Comparison of ENCODE assay signal across 14 cellular contexts in genomic region chr2:128808462-128809255, GRCh38.
DNase-seq lines count a peak whose midpoint lies in the region; ATAC-seq and TF ChIP-seq lines count a peak whose summit lies in the region.
"Had no signal": no experiment of that assay in that cellular context is flagged by ENCODE, and none has a peak within 500 bp of the region (broad histone marks: within the 10 kb centered on the region; RNA-seq: fewer than 3 reads in every experiment).

No MANE protein-coding gene starts in this region.

- CTCF ChIA-PET in AG04449 (lab: Yijun Ruan, JAX) (no interaction called here), HEK293T (lab: Yijun Ruan, JAX) (no interaction called here)

- peak; percentile 93 for ATAC-seq in esophagus mucosa
- ATAC-seq: activated CD4-positive, CD25-positive, alpha-beta regulatory T cell treated with anti-CD3 and anti-CD28 coated beads, Interleukin-2, amount 50 U/mL, for 24 hours had no signal

- POLR2A ChIA-PET in AG04449 (lab: Yijun Ruan, JAX) (no interaction called here), HEK293T (lab: Yijun Ruan, JAX) (no interaction called here)

- no peak overlapping the region for H3K4me3 ChIP-seq in AG04449 (ENCODE audit: low read depth, low read length)
- H3K4me3 ChIP-seq: HAP-1 had no signal

- TF ChIP-seq CTCF in AG04449 (IDR thresholded peaks at IDR 0.05; ENCODE audit: insufficient read depth, low read length, missing control alignments): no peak

- DNase-seq in AG04449 (ENCODE audit: low read depth, low spot score) (peak; percentile 9), RPMI7951 (ENCODE audit: low read depth) (peak; percentile 12), left kidney (ENCODE audit: low read depth, low spot score) (peak; percentile 30), cerebellum (ENCODE audit: low spot score) (no peak), HEK293T (ENCODE audit: extremely low spot score) (no peak), NCI-H526 (lab: John Stamatoyannopoulos, UW) (no peak)
- no peak for DNase-seq in effector CD4-positive, alpha-beta T cell
- DNase-seq: activated CD8-positive, alpha-beta memory T cell treated with anti-CD3 and anti-CD28 coated beads, Interleukin-2, amount 50 U/mL, for 4 hours; Caco-2; MV-4-11; stimulated activated CD4-positive, alpha-beta T cell treated with anti-CD3 and anti-CD28 coated beads, Interleukin-12 subunit alpha, Interleukin-12 subunit beta, amount 100 ng/mL, for 4 hours had no signal

TF ChIP-seq in HEK293T, 16 proteins besides CTCF, POLR2A, EP300 and RAD21:
- TF ChIP-seq PKNOX1 (IDR thresholded peaks at IDR 0.05): no peak
- no peak for TF ChIP-seq LEF1 (IDR thresholded peaks at IDR 0.05; ENCODE audit: borderline replicate concordance)
- no peak for TF ChIP-seq SP1 (IDR thresholded peaks at IDR 0.05)
- no peak for TF ChIP-seq ZNF384 (IDR thresholded peaks at IDR 0.05)
- no peak for TF ChIP-seq FOXK2 (IDR thresholded peaks at IDR 0.05)
- TF ChIP-seq L3MBTL2 (conservative IDR thresholded peaks at IDR 0.05): no peak
- TF ChIP-seq HDGF (IDR thresholded peaks at IDR 0.05; ENCODE audit: borderline replicate concordance): no peak
- TF ChIP-seq NFRKB (IDR thresholded peaks at IDR 0.05): no peak
- no peak for TF ChIP-seq ELF4 (IDR thresholded peaks at IDR 0.05)
- TF ChIP-seq FOXA1 (IDR thresholded peaks at IDR 0.05): no peak
- TF ChIP-seq TARDBP (IDR thresholded peaks at IDR 0.05): no peak
- TF ChIP-seq FOXM1 (IDR thresholded peaks at IDR 0.05; ENCODE audit: borderline replicate concordance): no peak
- TF ChIP-seq CTBP1 (IDR thresholded peaks at IDR 0.05; ENCODE audit: borderline replicate concordance): no peak

Comparison
In these comparisons a context has a peak if more than half of its experiments do, and no peak if none do; other contexts are left out.
1. DNase-seq: peak in AG04449 (single experiment), RPMI7951 (single experiment) and left kidney (single experiment); none in cerebellum (single experiment), effector CD4-positive, alpha-beta T cell (single experiment), HEK293T (single experiment) and NCI-H526 (0 of 2).